In the genomic region with DNA sequence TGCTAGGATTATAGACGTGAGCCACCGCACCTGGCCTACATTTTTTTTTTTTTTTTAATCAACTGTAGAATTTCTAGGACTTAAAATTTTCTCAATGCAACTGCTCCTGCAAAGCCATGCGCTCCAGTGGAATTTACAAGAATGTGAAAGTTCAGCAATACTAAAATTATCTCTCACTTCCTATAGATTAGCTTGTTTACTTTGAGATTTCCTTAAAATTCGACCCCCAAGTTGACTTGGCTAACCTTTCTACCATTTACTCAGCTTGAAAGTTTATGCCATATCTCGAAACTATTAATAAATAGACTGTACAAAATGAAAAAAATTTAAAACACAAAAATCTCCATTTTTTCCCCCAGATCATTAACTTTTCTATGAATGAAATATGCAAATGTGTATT, we compare ENCODE assay signal across 15 cellular contexts.
DNase-seq lines count a peak whose midpoint lies in the region; ATAC-seq, FAIRE-seq and TF ChIP-seq lines count a peak whose summit lies in the region.
"Had no signal": no experiment of that assay in that cellular context is flagged by ENCODE, and none has a peak within 500 bp of the region (broad histone marks: within the 10 kb centered on the region; RNA-seq: fewer than 3 reads in every experiment).

No MANE protein-coding gene starts in this region.

- no peak overlapping the region for H3K4ac ChIP-seq in mesenchymal stem cell (ENCODE audit: low read depth in 1 of 2, low read length in 2 of 2)

- DNase-seq in Panc1 (ENCODE audit: low read depth, low spot score) (no peak), endothelial cell of umbilical vein (ENCODE audit: low read depth, low spot score) (no peak), mesenchymal stem cell (no peak), NCI-H2029 (lab: John Stamatoyannopoulos, UW) (no peak), NCI-H524 (lab: John Stamatoyannopoulos, UW) (no peak)
- DNase-seq in activated CD4-positive, alpha-beta T cell treated with anti-CD3 and anti-CD28 coated beads, Interleukin-2, amount 50 U/mL, for 1 hour = no peak
- no peak for DNase-seq in stimulated activated naive CD8-positive, alpha-beta T cell treated with anti-CD3 and anti-CD28 coated beads, Interleukin-15, amount 100 ng/mL, for 72 hours
- DNase-seq: MG63, NCI-H1105 treated with DMSO at 0.1 percent for 48 hours, NCI-H1930, NCI-H510A had no signal

- peaks cover 27% of the 10 kb centered on the region for H3K4me1 Mint-ChIP-seq in stimulated activated naive CD8-positive, alpha-beta T cell treated with anti-CD3 and anti-CD28 coated beads, Interleukin-15, amount 100 ng/mL, for 72 hours

- H2AFZ ChIP-seq in endothelial cell of umbilical vein (ENCODE audit: low read depth, low read length) = no peak overlapping the region
- no peak overlapping the region for H2AFZ ChIP-seq in mesenchymal stem cell (ENCODE audit: low read depth, low read length)

- H3K79me1 ChIP-seq in mesenchymal stem cell (replicated peaks; ENCODE audit: low read length, poor library complexity, severe bottlenecking) = peaks cover 13% of the 10 kb centered on the region

- no peak for TF ChIP-seq POLR2A in endothelial cell of umbilical vein (IDR thresholded peaks at IDR 0.05; ENCODE audit: low read depth, low read length)

- no peak overlapping the region for H4K91ac ChIP-seq in mesenchymal stem cell (ENCODE audit: low read length)

- H2BK15ac ChIP-seq in mesenchymal stem cell (ENCODE audit: low read depth, poor library complexity, severe bottlenecking) = no peak overlapping the region

- peak overlapping the region; percentile 96 for H3K4me2 ChIP-seq in endothelial cell of umbilical vein (ENCODE audit: insufficient read depth, low read length)
- no peak overlapping the region for H3K4me2 ChIP-seq in mesenchymal stem cell (ENCODE audit: low read length, poor library complexity, severe bottlenecking)

- H4K20me1 ChIP-seq in endothelial cell of umbilical vein (replicated peaks; ENCODE audit: control insufficient read depth, extremely low read depth, insufficient read depth, low read length) = no peaks in the 10 kb centered on the region

- H3K36me3 ChIP-seq in Panc1 (ENCODE audit: control insufficient read depth, insufficient read depth, low read length) = no peaks in the 10 kb centered on the region
- H3K36me3 ChIP-seq in endothelial cell of umbilical vein (ENCODE audit: control insufficient read depth in 2 of 2, extremely low read depth in 1 of 2, insufficient read depth in 2 of 2, low read length in 2 of 2) = peaks cover 0 to 3% of the 10 kb centered on the region in 2 experiments
- peaks cover 0 to 4% of the 10 kb centered on the region in 2 experiments for H3K36me3 ChIP-seq in mesenchymal stem cell (ENCODE audit: control insufficient read depth in 1 of 2, insufficient read depth in 2 of 2, low read depth in 1 of 2, low read length in 2 of 2)
- H3K36me3 ChIP-seq in subcutaneous abdominal adipose tissue (ENCODE audit: control insufficient read depth in 5 of 5, insufficient read depth in 5 of 5, low read length in 5 of 5) = no peaks in the 10 kb centered on the region
- H3K36me3 ChIP-seq: MG63, SJSA1 had no signal

- WGBS in mesenchymal stem cell = 44% methylated on average over 3 of the region's 5 CpGs

- no peaks in the 10 kb centered on the region for H3K27me3 ChIP-seq in Panc1 (ENCODE audit: control insufficient read depth, insufficient read depth, low read length)
- no peaks in the 10 kb centered on the region for H3K27me3 ChIP-seq in endothelial cell of umbilical vein (ENCODE audit: control insufficient read depth in 2 of 2, insufficient read depth in 2 of 2, low read length in 2 of 2)
- no peaks in the 10 kb centered on the region for H3K27me3 ChIP-seq in mesenchymal stem cell (ENCODE audit: control insufficient read depth in 1 of 2, insufficient read depth in 1 of 2, low read length in 2 of 2)
- H3K27me3 ChIP-seq in subcutaneous abdominal adipose tissue (ENCODE audit: control insufficient read depth in 5 of 5, insufficient read depth in 4 of 5, low read length in 5 of 5) = no peaks in the 10 kb centered on the region
- H3K27me3 ChIP-seq: BLaER1 treated with 17β-estradiol and CSF1 and Interleukin-3, amounts not matched to agents 10 nM and 100 nM; MG63; SJSA1 had no signal

- TF ChIP-seq CTCF in Panc1 (IDR thresholded peaks at IDR 0.05) (no peak), endothelial cell of umbilical vein (IDR thresholded peaks at IDR 0.05; ENCODE audit: extremely low read depth in 1 of 2, insufficient read depth in 1 of 2, low read depth in 1 of 2, low read length in 2 of 2) (no peak)

- no peak overlapping the region for H4K8ac ChIP-seq in mesenchymal stem cell (ENCODE audit: low read length)

- H3K4me1 ChIP-seq in Panc1 (ENCODE audit: control insufficient read depth, insufficient read depth, low read length) (peaks cover 25% of the 10 kb centered on the region), endothelial cell of umbilical vein (ENCODE audit: control insufficient read depth, extremely low read depth, insufficient read depth, low read length) (peaks cover 26% of the 10 kb centered on the region), mesenchymal stem cell (ENCODE audit: control insufficient read depth, insufficient read depth, low read depth, low read length) (peaks cover 12% of the 10 kb centered on the region), subcutaneous abdominal adipose tissue (ENCODE audit: control insufficient read depth in 5 of 5, insufficient read depth in 5 of 5, low read length in 5 of 5) (peaks cover 11 to 34% (median 29%) of the 10 kb centered on the region in 5 donors)

- H2BK120ac ChIP-seq in mesenchymal stem cell (ENCODE audit: low read depth, low read length) = no peak overlapping the region

- peaks cover 72% of the 10 kb centered on the region for H3K79me2 ChIP-seq in endothelial cell of umbilical vein (ENCODE audit: control insufficient read depth, insufficient read depth, low read length)

- BruUV-seq in Panc1 (replicated peaks; lab: Mats Ljungman, UMichigan) (no TSS peak), endothelial cell of umbilical vein (replicated peaks; lab: Mats Ljungman, UMichigan) (no TSS peak)

- POLR2A ChIA-PET in Panc1 (lab: Charles Lee) (interaction anchor here (0.9 kb wide), 1 partner anchor 268 kb away, joined by 3 read pairs; no protein-coding TSS in a partner anchor), endothelial cell of umbilical vein (lab: Charles Lee) (interaction anchor here (0.7 kb wide), 1 partner anchor 286 kb away, joined by 10 read pairs; no protein-coding TSS in a partner anchor)

- dilution Hi-C loops in endothelial cell of umbilical vein (cut with MboI; ENCODE audit: extremely low pct_ligation_motif_present, low sequenced_read_pairs) = no loop called here

- no peak overlapping the region for H3K27ac Mint-ChIP-seq in stimulated activated naive CD8-positive, alpha-beta T cell treated with anti-CD3 and anti-CD28 coated beads, Interleukin-15, amount 100 ng/mL, for 72 hours

- no peak for ATAC-seq in Panc1
- no peak for ATAC-seq in stimulated activated naive CD8-positive, alpha-beta T cell treated with anti-CD3 and anti-CD28 coated beads, Interleukin-15, amount 100 ng/mL, for 72 hours

- in situ Hi-C loops in Panc1 (cut with HindIII; ENCODE audit: low pct_unique_long_range_greater_than_20kb, low sequenced_read_pairs) = no loop called here

- H3K23ac ChIP-seq in mesenchymal stem cell (ENCODE audit: low read length in 2 of 2) = no peak overlapping the region

- H3K4me3 ChIP-seq in Panc1 (ENCODE audit: low read depth in 2 of 2, low read length in 2 of 2) = peak overlapping the region; percentile 63 to 85
- peak overlapping the region in 2 of 3 experiments; percentile 6 to 72 for H3K4me3 ChIP-seq in endothelial cell of umbilical vein (replicated peaks in 1 of 3; ENCODE audit: insufficient read depth in 1 of 3, low read depth in 1 of 3, low read length in 3 of 3)
- H3K4me3 ChIP-seq in mesenchymal stem cell (ENCODE audit: insufficient read depth in 1 of 2, low read depth in 1 of 2, low read length in 2 of 2) = peak overlapping the region in 1 of 2 experiments; percentile 25
- H3K4me3 ChIP-seq in subcutaneous abdominal adipose tissue (ENCODE audit: low read depth in 1 of 5, low read length in 5 of 5) = peak overlapping the region in 2 of 5 donors; percentile 75 to 89
- H3K4me3 ChIP-seq: BLaER1 treated with 17β-estradiol and CSF1 and Interleukin-3, amounts not matched to agents 10 nM and 100 nM; SJSA1 had no signal

- intact Hi-C loops in Panc1 (cut with micrococcal nuclease; ENCODE audit: unreplicated experiment) (loop anchor here (10.0 kb wide), 1 partner anchor 262 kb away; no protein-coding TSS in a partner anchor), endothelial cell of umbilical vein (cut with micrococcal nuclease) (no loop called here)

- H3K9me3 Mint-ChIP-seq in stimulated activated naive CD8-positive, alpha-beta T cell treated with anti-CD3 and anti-CD28 coated beads, Interleukin-15, amount 100 ng/mL, for 72 hours = no peaks in the 10 kb centered on the region

- no peaks in the 10 kb centered on the region for H3K9me1 ChIP-seq in endothelial cell of umbilical vein (replicated peaks; ENCODE audit: control insufficient read depth, extremely low read depth, insufficient read depth, low read length)

- H2BK12ac ChIP-seq in mesenchymal stem cell (ENCODE audit: low read length in 2 of 2) = no peak overlapping the region

- CTCF ChIA-PET in Panc1 (lab: Charles Lee) (interaction anchor here (1.1 kb wide), 1 partner anchor 435 kb away, joined by 4 read pairs; no protein-coding TSS in a partner anchor), endothelial cell of umbilical vein (lab: Charles Lee) (interaction anchor here (1.0 to 9.2 kb wide), 6 partner anchors 8 to 509 kb away, joined by 5 to 284 read pairs (median 62); no protein-coding TSS in a partner anchor)

- FAIRE-seq in endothelial cell of umbilical vein (lab: Jason Lieb, UNC) = no peak

- no peak overlapping the region for H2BK5ac ChIP-seq in mesenchymal stem cell (ENCODE audit: low read depth, low read length, poor library complexity, severe bottlenecking)

- H3K9ac ChIP-seq in endothelial cell of umbilical vein (replicated peaks; ENCODE audit: extremely low read depth, insufficient read depth, low read length) (peak overlapping the region; percentile 97), mesenchymal stem cell (ENCODE audit: low read length) (peak overlapping the region; percentile 40), subcutaneous abdominal adipose tissue (ENCODE audit: low read length in 5 of 5) (no peak overlapping the region)
- H3K9ac ChIP-seq: BLaER1 treated with 17β-estradiol and CSF1 and Interleukin-3, amounts not matched to agents 10 nM and 100 nM had no signal

- no peak overlapping the region for H3K14ac ChIP-seq in mesenchymal stem cell (ENCODE audit: low read length in 2 of 2)

- no peak overlapping the region for H2AK5ac ChIP-seq in mesenchymal stem cell (ENCODE audit: low read length, severe bottlenecking)

- H3K27ac ChIP-seq in Panc1 (ENCODE audit: low read length) = peak overlapping the region; percentile 85
- H3K27ac ChIP-seq in endothelial cell of umbilical vein (ENCODE audit: insufficient read depth, low read depth, low read length) = peak overlapping the region; percentile 28
- no peak overlapping the region for H3K27ac ChIP-seq in mesenchymal stem cell (ENCODE audit: low read length, poor library complexity, severe bottlenecking)
- H3K27ac ChIP-seq in subcutaneous abdominal adipose tissue (ENCODE audit: low read depth, low read length) = peak overlapping the region; percentile 83
- H3K27ac ChIP-seq: BLaER1 treated with 17β-estradiol and CSF1 and Interleukin-3, amounts not matched to agents 10 nM and 100 nM; RWPE1; SJSA1 had no signal

- H3K27me3 Mint-ChIP-seq in stimulated activated naive CD8-positive, alpha-beta T cell treated with anti-CD3 and anti-CD28 coated beads, Interleukin-15, amount 100 ng/mL, for 72 hours = peaks cover 68% of the 10 kb centered on the region

- no peak overlapping the region for H3K4me3 Mint-ChIP-seq in stimulated activated naive CD8-positive, alpha-beta T cell treated with anti-CD3 and anti-CD28 coated beads, Interleukin-15, amount 100 ng/mL, for 72 hours

- no peak overlapping the region for H3K18ac ChIP-seq in mesenchymal stem cell (ENCODE audit: low read depth in 1 of 2, low read length in 2 of 2)

- H3K9me3 ChIP-seq in Panc1 (ENCODE audit: control insufficient read depth, insufficient read depth, low read depth, low read length) (no peaks in the 10 kb centered on the region), endothelial cell of umbilical vein (replicated peaks; ENCODE audit: control insufficient read depth, insufficient read depth, low read length) (no peaks in the 10 kb centered on the region), mesenchymal stem cell (ENCODE audit: control insufficient read depth, low read length) (no peaks in the 10 kb centered on the region), subcutaneous abdominal adipose tissue (ENCODE audit: control insufficient read depth in 5 of 5, low read length in 5 of 5) (no peaks in the 10 kb centered on the region)
- H3K9me3 ChIP-seq: BLaER1 treated with 17β-estradiol and CSF1 and Interleukin-3, amounts not matched to agents 10 nM and 100 nM; MG63; SJSA1 had no signal

Comparison
In these comparisons a context has a peak if more than half of its experiments do, and no peak if none do; other contexts are left out.
1. H3K9ac ChIP-seq: peak in endothelial cell of umbilical vein (single experiment) and mesenchymal stem cell (single experiment); none in subcutaneous abdominal adipose tissue (0 of 5).